ENCODE assay signal across 12 cellular contexts in the genomic region with DNA sequence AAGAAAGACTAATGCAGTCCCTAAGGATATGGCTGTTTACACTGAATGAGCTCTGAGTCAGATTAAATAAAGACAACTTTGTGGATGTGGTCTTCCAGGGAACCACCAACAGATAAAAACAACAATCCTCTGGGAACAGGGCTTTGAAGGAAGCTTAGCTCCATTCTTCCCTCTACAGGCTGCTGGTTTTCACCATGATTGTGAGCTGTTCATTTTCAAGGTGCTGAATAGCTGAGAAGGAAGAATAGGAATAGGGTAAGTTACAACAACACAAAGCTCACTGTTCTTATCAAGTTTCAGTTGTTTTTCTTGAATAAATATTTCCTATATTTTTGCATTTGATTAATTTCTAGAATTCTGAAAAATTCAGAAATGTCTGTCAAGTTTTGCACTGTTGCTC. TPM values are rescaled to one million over a fixed set of nuclear protein-coding genes. Genes with fewer than 3 reads are reported as not detected.
DNase-seq lines count a peak whose midpoint lies in the region; ATAC-seq and TF ChIP-seq lines count a peak whose summit lies in the region.
"Had no signal": no experiment of that assay in that cellular context is flagged by ENCODE, and none has a peak within 500 bp of the region (broad histone marks: within the 10 kb centered on the region; RNA-seq: fewer than 3 reads in every experiment).

No MANE protein-coding gene starts in this region.

- H3K27ac ChIP-seq in brain microvascular endothelial cell: no peak overlapping the region
- H3K27ac ChIP-seq: uterus had no signal

- ATAC-seq in GM21515 (IDR thresholded peaks at IDR 0.05; ENCODE audit: unreplicated experiment): no peak

- in situ Hi-C loops in brain microvascular endothelial cell (cut with HindIII; ENCODE audit: low pct_ligation_motif_present, low sequenced_read_pairs) (no loop called here), GM13977 (cut with MboI; ENCODE audit: low pct_unique_long_range_greater_than_20kb, low sequenced_read_pairs, unreplicated experiment) (no loop called here)

- H3K4me3 ChIP-seq in brain microvascular endothelial cell (ENCODE audit: low read depth, low read length) (no peak overlapping the region), kidney epithelial cell (ENCODE audit: low read depth, low read length) (no peak overlapping the region)
- H3K4me3 ChIP-seq: uterus had no signal

- peak; percentile 60 for TF ChIP-seq CTCF in brain microvascular endothelial cell (IDR thresholded peaks at IDR 0.05; ENCODE audit: low read depth, low read length, missing control alignments)
- peak; percentile 17 for TF ChIP-seq CTCF in kidney epithelial cell (IDR thresholded peaks at IDR 0.05; ENCODE audit: insufficient read depth, low read length, poor library complexity, severe bottlenecking)
- no peak for TF ChIP-seq CTCF in GM13977 (IDR thresholded peaks at IDR 0.05; ENCODE audit: extremely low read depth, insufficient read depth, missing control alignments)

- DNase-seq in AG20443 (ENCODE audit: low spot score): peak; percentile 39
- DNase-seq in HuH-7 (ENCODE audit: low spot score): peak; percentile 10
- peak; percentile 16 for DNase-seq in brain microvascular endothelial cell
- DNase-seq in kidney epithelial cell (ENCODE audit: low read depth): no peak
- no peak for DNase-seq in NCI-H82 (lab: John Stamatoyannopoulos, UW)
- DNase-seq in GM13977 (ENCODE audit: low spot score): no peak
- DNase-seq in NCI-H2227 treated with DMSO at 0.1 percent for 48 hours (lab: John Stamatoyannopoulos, UW): no peak
- DNase-seq: erythroblast, retina, T-helper 1 cell, uterus had no signal

- no peaks in the 10 kb centered on the region for H3K27me3 ChIP-seq in brain microvascular endothelial cell (replicated peaks)
- H3K27me3 ChIP-seq in kidney epithelial cell (ENCODE audit: control insufficient read depth, insufficient read depth, low read length): no peaks in the 10 kb centered on the region
- H3K27me3 ChIP-seq: uterus had no signal

- H3K36me3 ChIP-seq in brain microvascular endothelial cell (replicated peaks) (no peaks in the 10 kb centered on the region), kidney epithelial cell (ENCODE audit: control insufficient read depth, insufficient read depth, low read length) (no peaks in the 10 kb centered on the region)
- H3K36me3 ChIP-seq: uterus had no signal

RNA-seq across cellular contexts. Expression of a gene that starts 25.9 kb away (rescaled TPM):
- total RNA-seq in kidney epithelial cell: 54.4 and 59.7 TPM in 2 replicates

RNA-seq across cellular contexts. Expression of a gene that starts 34.9 kb away (rescaled TPM):
- total RNA-seq in kidney epithelial cell: 4.7 TPM in 1 of 2 replicates, not detected in the other

Comparison
In these comparisons a context has a peak if more than half of its experiments do, and no peak if none do; other contexts are left out.
1. DNase-seq: peak in AG20443 (single experiment), HuH-7 (single experiment) and brain microvascular endothelial cell (single experiment); none in kidney epithelial cell (single experiment), NCI-H82 (single experiment), GM13977 (single experiment) and NCI-H2227 treated with DMSO at 0.1 percent for 48 hours (single experiment).